ENCODE assay signal across 17 cellular contexts in the genomic region with DNA sequence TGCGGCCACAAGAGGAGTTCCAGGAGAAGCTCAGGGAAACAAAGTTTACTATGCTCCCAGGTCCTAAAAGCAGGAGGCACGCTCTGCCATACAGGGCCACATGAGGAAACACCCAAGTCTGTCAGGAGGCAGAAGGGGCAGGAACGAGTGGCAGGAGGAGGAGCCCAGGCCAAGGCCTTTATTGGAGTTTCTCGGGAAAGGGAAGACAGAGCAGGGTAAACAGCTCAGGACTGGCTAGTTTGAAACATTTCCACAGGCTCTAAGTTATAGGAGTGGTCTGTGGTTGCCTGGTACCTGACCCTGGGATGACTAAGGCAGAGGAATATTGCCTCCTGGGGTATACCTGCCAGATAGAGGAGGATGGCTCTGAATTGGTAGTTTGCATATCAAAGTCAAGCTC.
"Had no signal": no experiment of that assay in that cellular context is flagged by ENCODE, and none has a peak within 500 bp of the region (broad histone marks: within the 10 kb centered on the region; RNA-seq: fewer than 3 reads in every experiment).

No MANE protein-coding gene starts in this region.

- H3K27me3 ChIP-seq: cardiac muscle cell, ovary, stomach, upper lobe of right lung had no signal

- H3K4me3 Mint-ChIP-seq: activated naive CD8-positive, alpha-beta T cell treated with anti-CD3 and anti-CD28 coated beads for 36 hours; activated T-helper 1 cell treated with anti-CD3 and anti-CD28 coated beads, Interleukin-12 subunit alpha, Interleukin-12 subunit beta, Interleukin-2, Interleukin-4 antibody, amounts not matched to agents 30 ng/mL and 10 ng/mL and 1 ng/mL, durations not matched to agents 14 hours and 24 hours and 36 hours; effector memory CD8-positive, alpha-beta T cell; neural crest cell had no signal

- H3K4me3 ChIP-seq: cardiac muscle cell, ovary, psoas muscle, smooth muscle cell, stomach, upper lobe of right lung had no signal

- H3K36me3 ChIP-seq: cardiac muscle cell, ovary, stomach, upper lobe of right lung had no signal

- DNase-seq: activated CD4-positive, alpha-beta T cell treated with anti-CD3 and anti-CD28 coated beads, Interleukin-2, amount 50 U/mL, for 4 hours; activated naive CD8-positive, alpha-beta T cell treated with anti-CD3 and anti-CD28 coated beads for 36 hours; activated T-cell treated with anti-CD3 and anti-CD28 coated beads for 4 hours; amygdala; effector memory CD8-positive, alpha-beta T cell; naive B cell; ovary; psoas muscle; right cardiac atrium; stimulated activated CD4-positive, alpha-beta T cell treated with anti-CD3 and anti-CD28 coated beads, Interleukin-4, amount 100 ng/mL, for 1 hour; stomach; upper lobe of right lung had no signal

- H3K4me2 ChIP-seq: smooth muscle cell had no signal

- H3K27me3 Mint-ChIP-seq: activated naive CD8-positive, alpha-beta T cell treated with anti-CD3 and anti-CD28 coated beads for 36 hours; naive B cell had no signal

- H3K27ac Mint-ChIP-seq: activated naive CD8-positive, alpha-beta T cell treated with anti-CD3 and anti-CD28 coated beads for 36 hours; activated T-helper 1 cell treated with anti-CD3 and anti-CD28 coated beads, Interleukin-12 subunit alpha, Interleukin-12 subunit beta, Interleukin-2, Interleukin-4 antibody, amounts not matched to agents 30 ng/mL and 10 ng/mL and 1 ng/mL, durations not matched to agents 14 hours and 24 hours and 36 hours; effector memory CD8-positive, alpha-beta T cell; naive B cell had no signal

- H3K27ac ChIP-seq: cardiac muscle cell, ovary, psoas muscle, stomach, upper lobe of right lung had no signal

- H3K9me3 Mint-ChIP-seq: activated naive CD8-positive, alpha-beta T cell treated with anti-CD3 and anti-CD28 coated beads for 36 hours; activated T-helper 1 cell treated with anti-CD3 and anti-CD28 coated beads, Interleukin-12 subunit alpha, Interleukin-12 subunit beta, Interleukin-2, Interleukin-4 antibody, amounts not matched to agents 30 ng/mL and 10 ng/mL and 1 ng/mL, durations not matched to agents 14 hours and 24 hours and 36 hours; effector memory CD8-positive, alpha-beta T cell; neural crest cell had no signal

- ATAC-seq: effector memory CD8-positive, alpha-beta T cell; left lobe of liver; psoas muscle; right cardiac atrium; upper lobe of right lung had no signal

- H3K9me3 ChIP-seq: ovary, psoas muscle, upper lobe of right lung had no signal
